Comparison of ENCODE assay signal across 8 cellular contexts in genomic region chr2:181715033-181715630, GRCh38. TPM values are rescaled to one million over a fixed set of nuclear protein-coding genes. Genes with fewer than 3 reads are reported as not detected.
DNase-seq lines count a peak whose midpoint lies in the region; ATAC-seq and TF ChIP-seq lines count a peak whose summit lies in the region.

No MANE protein-coding gene starts in this region.

- peak; percentile 85 for TF ChIP-seq CTCF in progenitor cell of endocrine pancreas (IDR thresholded peaks at IDR 0.05; ENCODE audit: unreplicated experiment)

- H3K36me3 Mint-ChIP-seq in activated naive CD4-positive, alpha-beta T cell treated with anti-CD3 and anti-CD28 coated beads for 36 hours (ENCODE audit: low read depth): no peaks in the 10 kb centered on the region
- H3K36me3 Mint-ChIP-seq in progenitor cell of endocrine pancreas (ENCODE audit: insufficient read depth): no peaks in the 10 kb centered on the region

- no peak overlapping the region for H3K27ac ChIP-seq in SJSA1

- no peaks in the 10 kb centered on the region for H3K9me3 Mint-ChIP-seq in activated naive CD4-positive, alpha-beta T cell treated with anti-CD3 and anti-CD28 coated beads for 36 hours
- no peaks in the 10 kb centered on the region for H3K9me3 Mint-ChIP-seq in progenitor cell of endocrine pancreas (ENCODE audit: low read depth)

- H3K4me1 Mint-ChIP-seq in activated naive CD4-positive, alpha-beta T cell treated with anti-CD3 and anti-CD28 coated beads for 36 hours (ENCODE audit: low read depth): no peaks in the 10 kb centered on the region
- H3K4me1 Mint-ChIP-seq in progenitor cell of endocrine pancreas (ENCODE audit: low read depth): no peaks in the 10 kb centered on the region

- CTCF ChIA-PET in activated naive CD4-positive, alpha-beta T cell treated with anti-CD3 and anti-CD28 coated beads for 36 hours (lab: Charles Lee): interaction anchor here (0.6 to 4.2 kb wide), 48 partner anchors 9 to 1602 kb away, joined by 3 to 46 read pairs (median 4); partner anchors contain the start of gene CERKL

- peak; percentile 94 for ATAC-seq in HG02571 (IDR thresholded peaks at IDR 0.05; ENCODE audit: unreplicated experiment)

- H3K9me3 ChIP-seq in SJSA1 (replicated peaks): no peaks in the 10 kb centered on the region

- no peaks in the 10 kb centered on the region for H3K4me1 ChIP-seq in SJSA1 (replicated peaks)

- H3K27me3 Mint-ChIP-seq in activated naive CD4-positive, alpha-beta T cell treated with anti-CD3 and anti-CD28 coated beads for 36 hours (ENCODE audit: low read depth): no peaks in the 10 kb centered on the region
- H3K27me3 Mint-ChIP-seq in progenitor cell of endocrine pancreas: peaks cover 12% of the 10 kb centered on the region

- no peaks in the 10 kb centered on the region for H3K27me3 ChIP-seq in SJSA1 (replicated peaks)

- intact Hi-C loops in activated naive CD4-positive, alpha-beta T cell treated with anti-CD3 and anti-CD28 coated beads for 36 hours (cut with micrococcal nuclease): loop anchor here (1.0 to 2.0 kb wide), 7 partner anchors 142 to 1591 kb away; no protein-coding TSS in a partner anchor

- DNase-seq in GM03348 (ENCODE audit: low spot score): peak; percentile 71
- peak; percentile 61 for DNase-seq in NCI-H1092 (lab: John Stamatoyannopoulos, UW)
- DNase-seq in SJSA1 (ENCODE audit: low read depth in 1 of 2, low spot score in 2 of 2): peak; percentile 63 to 70
- peak; percentile 89 for DNase-seq in activated naive CD4-positive, alpha-beta T cell treated with anti-CD3 and anti-CD28 coated beads for 36 hours
- DNase-seq in glomerular visceral epithelial cell (ENCODE audit: extremely low spot score): peak; percentile 82
- DNase-seq in progenitor cell of endocrine pancreas (ENCODE audit: low spot score, unreplicated experiment): peak; percentile 60
- DNase-seq in GOT3 (lab: John Stamatoyannopoulos, UW): no peak

- H3K36me3 ChIP-seq in SJSA1: no peaks in the 10 kb centered on the region

- no peak overlapping the region for H3K4me3 Mint-ChIP-seq in activated naive CD4-positive, alpha-beta T cell treated with anti-CD3 and anti-CD28 coated beads for 36 hours
- no peak overlapping the region for H3K4me3 Mint-ChIP-seq in progenitor cell of endocrine pancreas (ENCODE audit: low read depth)

- no peak overlapping the region for H3K27ac Mint-ChIP-seq in activated naive CD4-positive, alpha-beta T cell treated with anti-CD3 and anti-CD28 coated beads for 36 hours
- H3K27ac Mint-ChIP-seq in progenitor cell of endocrine pancreas: no peak overlapping the region

- no peak overlapping the region for H3K4me3 ChIP-seq in SJSA1

RNA-seq across cellular contexts. Expression of gene NEUROD1, which starts 34.8 kb away (rescaled TPM):
- not detected in 2 replicates for total RNA-seq in SJSA1 (2014; rRNA removed; shearing (Covaris generic))
- total RNA-seq in activated naive CD4-positive, alpha-beta T cell treated with anti-CD3 and anti-CD28 coated beads for 36 hours: not detected
- 28.6 and 33.3 TPM in 2 replicates for total RNA-seq in progenitor cell of endocrine pancreas

RNA-seq across cellular contexts. Expression of gene CERKL, which starts 58.2 kb away (rescaled TPM):
- total RNA-seq in SJSA1 (2014; rRNA removed; shearing (Covaris generic)): 0.11 TPM in 1 of 2 replicates, not detected in the other
- under 1 TPM in 1 of 2 experiments, not detected in 1; 0.14 TPM for total RNA-seq in activated naive CD4-positive, alpha-beta T cell treated with anti-CD3 and anti-CD28 coated beads for 36 hours
- 2.6 and 2.9 TPM in 2 replicates for total RNA-seq in progenitor cell of endocrine pancreas

Comparison
In these comparisons a context has a peak if more than half of its experiments do, and no peak if none do; other contexts are left out.
1. RNA of gene NEUROD1, which starts 34.8 kb away (total RNA-seq): 28.6 to 33.3 TPM in progenitor cell of endocrine pancreas; not detected in activated naive CD4-positive, alpha-beta T cell treated with anti-CD3 and anti-CD28 coated beads for 36 hours and not detected in SJSA1; every median in the first group is over 10 times any median in the second.